Comparison of ENCODE assay signal across 1 cellular context in the genomic region with DNA sequence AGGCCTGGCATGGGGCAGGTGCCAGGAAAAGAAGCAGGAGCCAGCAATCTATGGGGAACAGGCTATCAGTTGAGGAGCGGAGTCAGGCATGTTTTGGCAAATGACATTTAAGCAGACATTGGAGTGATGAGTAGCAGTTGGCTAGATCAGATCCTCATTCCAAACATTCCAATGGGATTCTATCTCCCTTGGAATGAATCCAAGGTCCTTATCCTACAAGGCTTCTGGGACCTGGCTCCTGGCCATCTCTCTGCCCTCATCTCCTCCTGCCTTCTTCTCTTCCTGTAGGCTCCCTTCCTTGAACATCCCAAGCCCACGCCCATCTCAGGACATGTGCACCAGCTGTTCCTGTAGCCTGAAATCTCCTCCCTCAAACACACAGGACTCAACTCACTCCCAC.
TF ChIP-seq lines count a peak whose summit lies in the region.

No MANE protein-coding gene starts in this region.

TF ChIP-seq in A549, 52 proteins besides CTCF, POLR2A, EP300 and RAD21 (continued from another document):
- TF ChIP-seq TP53 (CRISPR knock-in tag; IDR thresholded peaks at IDR 0.05) (no peak), MAFK (IDR thresholded peaks at IDR 0.05; ENCODE audit: partially characterized antibody) (no peak), HDAC2 (IDR thresholded peaks at IDR 0.05) (no peak)
- TF ChIP-seq, protein P1, sequence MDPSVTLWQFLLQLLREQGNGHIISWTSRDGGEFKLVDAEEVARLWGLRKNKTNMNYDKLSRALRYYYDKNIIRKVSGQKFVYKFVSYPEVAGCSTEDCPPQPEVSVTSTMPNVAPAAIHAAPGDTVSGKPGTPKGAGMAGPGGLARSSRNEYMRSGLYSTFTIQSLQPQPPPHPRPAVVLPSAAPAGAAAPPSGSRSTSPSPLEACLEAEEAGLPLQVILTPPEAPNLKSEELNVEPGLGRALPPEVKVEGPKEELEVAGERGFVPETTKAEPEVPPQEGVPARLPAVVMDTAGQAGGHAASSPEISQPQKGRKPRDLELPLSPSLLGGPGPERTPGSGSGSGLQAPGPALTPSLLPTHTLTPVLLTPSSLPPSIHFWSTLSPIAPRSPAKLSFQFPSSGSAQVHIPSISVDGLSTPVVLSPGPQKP (IDR thresholded peaks at IDR 0.05; ENCODE audit: low read depth, low read length), result no peak
TF ChIP-seq in A549: peak in this region for 0.
